1 cellular context compared by ENCODE assay signal in genomic region chr16:70689970-70690905, GRCh38.
TF ChIP-seq lines count a peak whose summit lies in the region.

No MANE protein-coding gene starts in this region.

TF ChIP-seq in A549, 52 proteins besides CTCF, POLR2A, EP300 and RAD21 (continued from another document):
- TF ChIP-seq, protein P1, sequence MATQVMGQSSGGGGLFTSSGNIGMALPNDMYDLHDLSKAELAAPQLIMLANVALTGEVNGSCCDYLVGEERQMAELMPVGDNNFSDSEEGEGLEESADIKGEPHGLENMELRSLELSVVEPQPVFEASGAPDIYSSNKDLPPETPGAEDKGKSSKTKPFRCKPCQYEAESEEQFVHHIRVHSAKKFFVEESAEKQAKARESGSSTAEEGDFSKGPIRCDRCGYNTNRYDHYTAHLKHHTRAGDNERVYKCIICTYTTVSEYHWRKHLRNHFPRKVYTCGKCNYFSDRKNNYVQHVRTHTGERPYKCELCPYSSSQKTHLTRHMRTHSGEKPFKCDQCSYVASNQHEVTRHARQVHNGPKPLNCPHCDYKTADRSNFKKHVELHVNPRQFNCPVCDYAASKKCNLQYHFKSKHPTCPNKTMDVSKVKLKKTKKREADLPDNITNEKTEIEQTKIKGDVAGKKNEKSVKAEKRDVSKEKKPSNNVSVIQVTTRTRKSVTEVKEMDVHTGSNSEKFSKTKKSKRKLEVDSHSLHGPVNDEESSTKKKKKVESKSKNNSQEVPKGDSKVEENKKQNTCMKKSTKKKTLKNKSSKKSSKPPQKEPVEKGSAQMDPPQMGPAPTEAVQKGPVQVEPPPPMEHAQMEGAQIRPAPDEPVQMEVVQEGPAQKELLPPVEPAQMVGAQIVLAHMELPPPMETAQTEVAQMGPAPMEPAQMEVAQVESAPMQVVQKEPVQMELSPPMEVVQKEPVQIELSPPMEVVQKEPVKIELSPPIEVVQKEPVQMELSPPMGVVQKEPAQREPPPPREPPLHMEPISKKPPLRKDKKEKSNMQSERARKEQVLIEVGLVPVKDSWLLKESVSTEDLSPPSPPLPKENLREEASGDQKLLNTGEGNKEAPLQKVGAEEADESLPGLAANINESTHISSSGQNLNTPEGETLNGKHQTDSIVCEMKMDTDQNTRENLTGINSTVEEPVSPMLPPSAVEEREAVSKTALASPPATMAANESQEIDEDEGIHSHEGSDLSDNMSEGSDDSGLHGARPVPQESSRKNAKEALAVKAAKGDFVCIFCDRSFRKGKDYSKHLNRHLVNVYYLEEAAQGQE (IDR thresholded peaks at IDR 0.05), result no peak
- TF ChIP-seq HOXB13 (CRISPR knock-in tag; IDR thresholded peaks at IDR 0.05; ENCODE audit: low read depth) (no peak), HOXB5 (CRISPR knock-in tag; IDR thresholded peaks at IDR 0.05) (no peak), SREBF2 (IDR thresholded peaks at IDR 0.05) (no peak), NR3C1 (IDR thresholded peaks at IDR 0.05) (no peak), RFX5 (IDR thresholded peaks at IDR 0.05) (no peak), NPAS2 (CRISPR knock-in tag; IDR thresholded peaks at IDR 0.05; ENCODE audit: borderline replicate concordance) (no peak), FOXS1 (CRISPR knock-in tag; IDR thresholded peaks at IDR 0.05) (no peak), EHF (CRISPR knock-in tag; IDR thresholded peaks at IDR 0.05) (no peak), PHF8 (IDR thresholded peaks at IDR 0.05; ENCODE audit: borderline replicate concordance, low read depth) (no peak), RARB (CRISPR knock-in tag; IDR thresholded peaks at IDR 0.05) (no peak), SMC3 (IDR thresholded peaks at IDR 0.05) (no peak), ESRRA (IDR thresholded peaks at IDR 0.05; ENCODE audit: borderline replicate concordance, low read length) (no peak), JUNB (IDR thresholded peaks at IDR 0.05) (no peak), MYC (IDR thresholded peaks at IDR 0.05; ENCODE audit: borderline replicate concordance, low read length) (no peak), CBX8 (IDR thresholded peaks at IDR 0.05) (no peak), RCOR1 (IDR thresholded peaks at IDR 0.05; ENCODE audit: low read depth, low read length) (no peak)
- TF ChIP-seq, protein P2, sequence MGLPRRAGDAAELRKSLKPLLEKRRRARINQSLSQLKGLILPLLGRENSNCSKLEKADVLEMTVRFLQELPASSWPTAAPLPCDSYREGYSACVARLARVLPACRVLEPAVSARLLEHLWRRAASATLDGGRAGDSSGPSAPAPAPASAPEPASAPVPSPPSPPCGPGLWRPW (IDR thresholded peaks at IDR 0.05), result no peak
- TF ChIP-seq, protein P3, sequence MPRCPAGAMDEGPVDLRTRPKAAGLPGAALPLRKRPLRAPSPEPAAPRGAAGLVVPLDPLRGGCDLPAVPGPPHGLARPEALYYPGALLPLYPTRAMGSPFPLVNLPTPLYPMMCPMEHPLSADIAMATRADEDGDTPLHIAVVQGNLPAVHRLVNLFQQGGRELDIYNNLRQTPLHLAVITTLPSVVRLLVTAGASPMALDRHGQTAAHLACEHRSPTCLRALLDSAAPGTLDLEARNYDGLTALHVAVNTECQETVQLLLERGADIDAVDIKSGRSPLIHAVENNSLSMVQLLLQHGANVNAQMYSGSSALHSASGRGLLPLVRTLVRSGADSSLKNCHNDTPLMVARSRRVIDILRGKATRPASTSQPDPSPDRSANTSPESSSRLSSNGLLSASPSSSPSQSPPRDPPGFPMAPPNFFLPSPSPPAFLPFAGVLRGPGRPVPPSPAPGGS (IDR thresholded peaks at IDR 0.05), result no peak
